14 cellular contexts compared by ENCODE assay signal in the genomic region with DNA sequence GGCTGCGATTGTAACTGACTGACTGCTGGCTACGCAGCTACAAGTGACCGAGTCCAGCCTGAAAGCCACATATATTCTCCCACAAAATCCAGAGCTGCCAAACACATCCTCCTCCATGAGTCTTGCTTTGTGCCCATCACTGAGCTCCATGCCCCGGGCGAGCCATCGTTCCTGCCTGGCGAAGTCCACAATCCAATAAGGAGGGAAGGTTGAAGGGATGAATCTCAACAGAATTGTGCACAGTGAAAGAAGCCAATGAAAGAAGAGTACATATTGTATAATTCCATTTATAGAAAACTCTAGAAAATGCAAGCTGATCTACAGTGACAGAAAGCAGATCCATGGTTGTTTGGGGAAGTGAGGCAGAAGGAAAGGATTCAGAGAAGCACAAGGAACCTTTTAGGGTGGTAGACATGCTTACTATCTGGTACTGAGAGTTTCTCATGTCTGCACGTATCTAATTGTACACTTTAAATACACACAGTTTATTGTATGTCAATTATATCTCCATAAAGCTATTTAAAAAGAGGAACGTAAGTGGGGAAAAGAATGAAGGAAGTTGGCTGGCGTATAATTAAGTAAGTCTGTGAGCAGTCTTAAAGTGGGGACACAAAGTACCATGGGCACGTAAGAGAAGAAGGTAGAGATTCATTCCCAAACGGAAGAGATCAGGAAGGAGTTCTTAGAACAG.
DNase-seq lines count a peak whose midpoint lies in the region; ATAC-seq, FAIRE-seq and TF ChIP-seq lines count a peak whose summit lies in the region.
"Had no signal": no experiment of that assay in that cellular context is flagged by ENCODE, and none has a peak within 500 bp of the region (broad histone marks: within the 10 kb centered on the region; RNA-seq: fewer than 3 reads in every experiment).

No MANE protein-coding gene starts in this region.

- intact Hi-C loops in body of pancreas (cut with DNase I) (no loop called here), lower lobe of right lung (cut with DNase I) (no loop called here), spleen (cut with DNase I; ENCODE audit: low total_unique reads) (loop anchor here (10.0 kb wide), 2 partner anchors 245 to 395 kb away; partner anchors contain the start of gene FGGY), pancreas (cut with DNase I) (loop anchor here in 2 of 3 donors (10.0 kb wide), 2 partner anchors 115 to 165 kb away; partner anchors contain the start of gene JUN (in 1 of the 2))

- WGBS in body of pancreas, 2 donors, result 73 to 83% methylated on average over 12 of the region's 12 CpGs
- WGBS in spleen, 5 donors, result 60 to 68% (median 66%) methylated on average over 12 of the region's 12 CpGs
- 82 to 88% methylated on average over 12 of the region's 12 CpGs for WGBS in pancreas, 2 donors

- no peak overlapping the region for H3K4me3 ChIP-seq in body of pancreas
- no peak overlapping the region for H3K4me3 ChIP-seq in lower lobe of right lung
- no peak overlapping the region for H3K4me3 ChIP-seq in spleen
- H3K4me3 ChIP-seq in pancreas, result no peak overlapping the region

- no peak for TF ChIP-seq POLR2A in body of pancreas (IDR thresholded peaks at IDR 0.05)
- no peak for TF ChIP-seq POLR2A in spleen (IDR thresholded peaks at IDR 0.05)

- TF ChIP-seq CTCF in body of pancreas (IDR thresholded peaks at IDR 0.05) (no peak), lower lobe of right lung (IDR thresholded peaks at IDR 0.05) (no peak), spleen (IDR thresholded peaks at IDR 0.05 in 8 of 11, conservative IDR thresholded peaks at IDR 0.05 in 3 of 11) (no peak), pancreas (IDR thresholded peaks at IDR 0.05) (no peak)

- H3K4me1 ChIP-seq in body of pancreas (peaks cover 85% of the 10 kb centered on the region), lower lobe of right lung (peaks cover 80% of the 10 kb centered on the region), spleen (peaks cover 42 to 85% (median 66%) of the 10 kb centered on the region in 6 donors), pancreas (peaks cover 12 to 74% (median 73%) of the 10 kb centered on the region in 3 donors)

- H3K27me3 ChIP-seq in body of pancreas, result no peaks in the 10 kb centered on the region
- H3K27me3 ChIP-seq in lower lobe of right lung (ENCODE audit: low read depth), result no peaks in the 10 kb centered on the region
- H3K27me3 ChIP-seq in spleen (replicated peaks in 1 of 7), result no peaks in the 10 kb centered on the region
- no peaks in the 10 kb centered on the region for H3K27me3 ChIP-seq in pancreas

- H3K9me3 ChIP-seq in body of pancreas, result no peaks in the 10 kb centered on the region
- H3K9me3 ChIP-seq in lower lobe of right lung, result no peaks in the 10 kb centered on the region
- no peaks in the 10 kb centered on the region for H3K9me3 ChIP-seq in spleen
- no peaks in the 10 kb centered on the region for H3K9me3 ChIP-seq in pancreas

- no peaks in the 10 kb centered on the region for H3K36me3 ChIP-seq in body of pancreas (replicated peaks in 1 of 2; ENCODE audit: insufficient read depth in 1 of 2, low read depth in 2 of 2)
- no peaks in the 10 kb centered on the region for H3K36me3 ChIP-seq in lower lobe of right lung
- H3K36me3 ChIP-seq in spleen, result no peaks in the 10 kb centered on the region
- no peaks in the 10 kb centered on the region for H3K36me3 ChIP-seq in pancreas

- ATAC-seq in body of pancreas (no peak), lower lobe of right lung (no peak), HG03342 (IDR thresholded peaks at IDR 0.05; ENCODE audit: unreplicated experiment) (no peak), pancreas (no peak)
- ATAC-seq: HCT116 had no signal

- H3K27ac ChIP-seq in body of pancreas (peak overlapping the region; percentile 18 to 97 (median 72)), lower lobe of right lung (peak overlapping the region; percentile 67), spleen (peak overlapping the region; percentile 35 to 87 (median 72)), pancreas (peak overlapping the region in 2 of 4 donors; percentile 51 to 64)

- no peak for FAIRE-seq in pancreas (lab: Jason Lieb, UNC)
- FAIRE-seq: GM18507 had no signal

- DNase-seq in MV-4-11 (lab: John Stamatoyannopoulos, UW) (peak; percentile 34), body of pancreas (no peak), lower lobe of right lung (no peak), spleen (no peak), pancreas (no peak), pons (ENCODE audit: low spot score) (no peak), DMS53 (lab: John Stamatoyannopoulos, UW) (no peak)
- DNase-seq: activated naive CD8-positive, alpha-beta T cell treated with anti-CD3 and anti-CD28 coated beads for 36 hours; NCI-H1105; stimulated activated CD4-positive, alpha-beta T cell treated with anti-CD3 and anti-CD28 coated beads, Interleukin-4, amount 100 ng/mL, for 1 hour; stimulated activated naive CD4-positive, alpha-beta T cell had no signal

Comparison
In these comparisons a context has a peak if more than half of its experiments do, and no peak if none do; other contexts are left out.
1. intact Hi-C loops: an anchor here in spleen (10.0 kb wide) and pancreas (10.0 kb wide); none called in body of pancreas and lower lobe of right lung.